In the genomic region with DNA sequence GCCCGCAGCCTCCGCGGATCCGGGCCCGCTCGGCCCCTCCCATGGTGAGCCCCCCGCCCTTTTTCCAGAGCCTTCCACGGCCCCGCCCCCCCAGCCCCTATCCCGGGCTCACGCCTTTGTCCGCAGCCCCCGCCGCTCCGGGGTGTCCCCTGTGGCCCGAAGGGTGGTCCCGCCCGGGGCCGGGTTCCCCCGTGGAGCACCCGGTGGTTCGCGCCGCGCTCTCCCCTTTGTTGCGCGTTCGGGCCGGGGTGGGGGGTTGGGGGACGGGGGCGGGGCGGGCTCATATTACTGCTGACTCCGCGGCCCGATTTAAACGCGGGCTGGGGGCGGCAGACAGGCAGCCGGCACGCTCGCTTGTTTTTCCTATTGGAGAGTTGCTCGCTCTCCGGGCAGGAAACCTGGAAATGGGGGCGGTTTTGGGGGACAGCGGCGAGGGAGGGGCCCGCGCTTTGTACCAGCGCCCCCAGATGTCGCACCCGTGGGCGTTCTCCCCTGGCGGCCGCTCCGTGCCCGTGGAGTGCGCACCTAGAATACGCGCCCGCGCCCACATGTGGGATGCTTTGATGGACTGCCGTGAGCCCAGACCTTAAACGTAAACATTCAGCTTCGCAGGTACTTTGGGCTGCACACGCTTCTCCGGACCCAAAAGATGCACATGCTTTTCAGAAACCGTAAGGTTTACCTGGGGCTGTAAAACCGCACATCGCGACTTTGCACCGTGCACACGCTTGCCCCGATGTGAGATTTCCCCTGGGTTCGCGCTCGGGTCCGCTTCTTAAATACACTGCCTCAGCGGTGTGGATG, we compare ENCODE assay signal across 8 cellular contexts. TPM values are rescaled to one million over a fixed set of nuclear protein-coding genes. Genes with fewer than 3 reads are reported as not detected.
DNase-seq lines count a peak whose midpoint lies in the region; ATAC-seq, FAIRE-seq and TF ChIP-seq lines count a peak whose summit lies in the region.

No MANE protein-coding gene starts in this region.

- H2AFZ ChIP-seq in endothelial cell of umbilical vein (ENCODE audit: low read depth, low read length): no peak overlapping the region

- no TSS peak for BruUV-seq in endothelial cell of umbilical vein (replicated peaks; lab: Mats Ljungman, UMichigan)

- H3K4me3 Mint-ChIP-seq in nephron: peak overlapping the region; percentile 85 to 97 (median 94)

- POLR2A ChIA-PET in endothelial cell of umbilical vein (lab: Charles Lee): interaction anchor here (1.2 kb wide), 1 partner anchor 14 kb away, joined by 6 read pairs; no protein-coding TSS in a partner anchor

- no peaks in the 10 kb centered on the region for H3K27me3 ChIP-seq in endothelial cell of umbilical vein (ENCODE audit: control insufficient read depth in 2 of 2, insufficient read depth in 2 of 2, low read length in 2 of 2)

- H3K4me1 Mint-ChIP-seq in nephron: peaks cover 23% of the 10 kb centered on the region

- H3K9me3 ChIP-seq in endothelial cell of umbilical vein (replicated peaks; ENCODE audit: control insufficient read depth, insufficient read depth, low read length): no peaks in the 10 kb centered on the region

- H3K36me3 ChIP-seq in endothelial cell of umbilical vein (ENCODE audit: control insufficient read depth in 2 of 2, extremely low read depth in 1 of 2, insufficient read depth in 2 of 2, low read length in 2 of 2): peaks cover 0 to 16% of the 10 kb centered on the region in 2 experiments

- no peak for TF ChIP-seq POLR2A in endothelial cell of umbilical vein (IDR thresholded peaks at IDR 0.05; ENCODE audit: low read depth, low read length)

- peaks cover 40% of the 10 kb centered on the region for H3K36me3 Mint-ChIP-seq in nephron (ENCODE audit: low read depth)

- CTCF ChIA-PET in endothelial cell of umbilical vein (lab: Charles Lee): interaction anchor here (1.6 to 1.8 kb wide), 2 partner anchors 18 to 39 kb away, joined by 8 to 15 read pairs; a partner anchor contains a TSS

- peak overlapping the region; percentile 2 to 67 (median 57) for H3K4me3 ChIP-seq in endothelial cell of umbilical vein (replicated peaks in 1 of 3; ENCODE audit: insufficient read depth in 1 of 3, low read depth in 1 of 3, low read length in 3 of 3)

- H3K4me1 ChIP-seq in endothelial cell of umbilical vein (ENCODE audit: control insufficient read depth, extremely low read depth, insufficient read depth, low read length): peaks cover 24% of the 10 kb centered on the region

- H3K27me3 Mint-ChIP-seq in nephron (ENCODE audit: low read depth): no peaks in the 10 kb centered on the region

- peak overlapping the region; percentile 40 for H3K4me2 ChIP-seq in endothelial cell of umbilical vein (ENCODE audit: insufficient read depth, low read length)

- peak; percentile 35 for DNase-seq in EH (ENCODE audit: low read depth)
- peak; percentile 19 to 33 for DNase-seq in activated CD4-positive, alpha-beta T cell treated with anti-CD3 and anti-CD28 coated beads, Interleukin-2, amount 50 U/mL, for 4 hours
- peak; percentile 37 for DNase-seq in endothelial cell of umbilical vein (ENCODE audit: low read depth, low spot score)
- DNase-seq in SKM-1 (lab: John Stamatoyannopoulos, UW; ENCODE audit: unreplicated experiment): no peak
- no peak for DNase-seq in LoVo (ENCODE audit: low spot score)

- intact Hi-C loops in endothelial cell of umbilical vein (cut with micrococcal nuclease): no loop called here

- H4K20me1 ChIP-seq in endothelial cell of umbilical vein (replicated peaks; ENCODE audit: control insufficient read depth, extremely low read depth, insufficient read depth, low read length): no peaks in the 10 kb centered on the region

- H3K79me2 ChIP-seq in endothelial cell of umbilical vein (ENCODE audit: control insufficient read depth, insufficient read depth, low read length): peaks cover 25% of the 10 kb centered on the region

- no peak for FAIRE-seq in endothelial cell of umbilical vein (lab: Jason Lieb, UNC)

- peak overlapping the region; percentile 73 for H3K9ac ChIP-seq in endothelial cell of umbilical vein (replicated peaks; ENCODE audit: extremely low read depth, insufficient read depth, low read length)

- peak; percentile 12 for ATAC-seq in HG03280 (IDR thresholded peaks at IDR 0.05; ENCODE audit: unreplicated experiment)
- ATAC-seq in HG03159 (IDR thresholded peaks at IDR 0.05; ENCODE audit: unreplicated experiment): no peak

- dilution Hi-C loops in endothelial cell of umbilical vein (cut with MboI; ENCODE audit: extremely low pct_ligation_motif_present, low sequenced_read_pairs): no loop called here

- H3K27ac Mint-ChIP-seq in nephron: peak overlapping the region; percentile 83 to 93 (median 88)

- H3K9me3 Mint-ChIP-seq in nephron: peaks cover 15% of the 10 kb centered on the region

- no peaks in the 10 kb centered on the region for H3K9me1 ChIP-seq in endothelial cell of umbilical vein (replicated peaks; ENCODE audit: control insufficient read depth, extremely low read depth, insufficient read depth, low read length)

- H3K27ac ChIP-seq in endothelial cell of umbilical vein (ENCODE audit: insufficient read depth, low read depth, low read length): peak overlapping the region; percentile 68

- TF ChIP-seq CTCF in endothelial cell of umbilical vein (IDR thresholded peaks at IDR 0.05; ENCODE audit: extremely low read depth in 1 of 2, insufficient read depth in 1 of 2, low read depth in 1 of 2, low read length in 2 of 2) (no peak), nephron (IDR thresholded peaks at IDR 0.05; ENCODE audit: unreplicated experiment in 3 of 3) (no peak)

TF ChIP-seq in endothelial cell of umbilical vein, 7 proteins besides CTCF, POLR2A, EP300 and RAD21 (continues in another document):
- TF ChIP-seq POLR2AphosphoS5 (IDR thresholded peaks at IDR 0.05; ENCODE audit: insufficient read depth, low read depth, low read length): no peak
- no peak for TF ChIP-seq EZH2 (IDR thresholded peaks at IDR 0.05; ENCODE audit: borderline replicate concordance, low read depth, low read length, severe bottlenecking)
- TF ChIP-seq, protein P1, sequence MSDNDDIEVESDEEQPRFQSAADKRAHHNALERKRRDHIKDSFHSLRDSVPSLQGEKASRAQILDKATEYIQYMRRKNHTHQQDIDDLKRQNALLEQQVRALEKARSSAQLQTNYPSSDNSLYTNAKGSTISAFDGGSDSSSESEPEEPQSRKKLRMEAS (IDR thresholded peaks at IDR 0.05; ENCODE audit: insufficient read depth, insufficient read length): no peak
- TF ChIP-seq JUN (IDR thresholded peaks at IDR 0.05; ENCODE audit: borderline replicate concordance, insufficient read depth, insufficient read length, low read depth): no peak
- no peak for TF ChIP-seq GATA2 (IDR thresholded peaks at IDR 0.05; ENCODE audit: insufficient read depth, insufficient read length, low read depth, low read length)
- TF ChIP-seq FOS (IDR thresholded peaks at IDR 0.05; ENCODE audit: borderline replicate concordance, insufficient read depth, low read length): no peak

RNA-seq across cellular contexts. Expression of a gene that starts 0.7 kb away (rescaled TPM):
- 184 and 187 TPM in 2 replicates for total RNA-seq in endothelial cell of umbilical vein
- polyA plus RNA-seq in endothelial cell of umbilical vein: 116 and 125 TPM in 2 replicates
- polyA plus RNA-seq in endothelial cell of umbilical vein (2011; cell fraction: cytosol; rRNA removed): 93.1 and 118 TPM in 2 replicates
- polyA plus RNA-seq in endothelial cell of umbilical vein (2011; cell fraction: nucleus; rRNA removed): 257 and 302 TPM in 2 replicates
- 96.0 and 145 TPM in 2 replicates for polyA plus RNA-seq in endothelial cell of umbilical vein (2012)
- 55.3 and 80.9 TPM in 2 replicates for polyA minus RNA-seq in endothelial cell of umbilical vein
- polyA minus RNA-seq in endothelial cell of umbilical vein (2011; cell fraction: cytosol; rRNA and poly(A)+ RNA removed): 56.8 TPM
- polyA minus RNA-seq in endothelial cell of umbilical vein (2011; cell fraction: nucleus; rRNA and poly(A)+ RNA removed): 61.0 and 83.2 TPM in 2 replicates

RNA-seq across cellular contexts. Expression of a gene that starts 15.7 kb away (rescaled TPM):
- 112 and 114 TPM in 2 replicates for total RNA-seq in endothelial cell of umbilical vein
- polyA plus RNA-seq in endothelial cell of umbilical vein: 39.4 and 48.4 TPM in 2 replicates
- 15.1 and 23.9 TPM in 2 replicates for polyA plus RNA-seq in endothelial cell of umbilical vein (2011; cell fraction: cytosol; rRNA removed)
- polyA plus RNA-seq in endothelial cell of umbilical vein (2011; cell fraction: nucleus; rRNA removed): 204 and 217 TPM in 2 replicates
- polyA plus RNA-seq in endothelial cell of umbilical vein (2012): 40.6 and 46.0 TPM in 2 replicates
- polyA minus RNA-seq in endothelial cell of umbilical vein: 18.4 and 25.4 TPM in 2 replicates
- polyA minus RNA-seq in endothelial cell of umbilical vein (2011; cell fraction: cytosol; rRNA and poly(A)+ RNA removed): 20.7 TPM
- 49.5 and 90.5 TPM in 2 replicates for polyA minus RNA-seq in endothelial cell of umbilical vein (2011; cell fraction: nucleus; rRNA and poly(A)+ RNA removed)

RNA-seq across cellular contexts. Expression of a gene that starts 25.5 kb away (rescaled TPM):
- 61.9 and 64.2 TPM in 2 replicates for total RNA-seq in endothelial cell of umbilical vein
- 68.3 and 76.8 TPM in 2 replicates for polyA plus RNA-seq in endothelial cell of umbilical vein
- polyA plus RNA-seq in endothelial cell of umbilical vein (2011; cell fraction: cytosol; rRNA removed): 40.2 and 49.3 TPM in 2 replicates
- polyA plus RNA-seq in endothelial cell of umbilical vein (2011; cell fraction: nucleus; rRNA removed): 59.7 and 65.1 TPM in 2 replicates
- 36.2 and 63.1 TPM in 2 replicates for polyA plus RNA-seq in endothelial cell of umbilical vein (2012)
- 20.8 and 26.9 TPM in 2 replicates for polyA minus RNA-seq in endothelial cell of umbilical vein
- polyA minus RNA-seq in endothelial cell of umbilical vein (2011; cell fraction: cytosol; rRNA and poly(A)+ RNA removed): 41.1 TPM
- 25.5 and 31.2 TPM in 2 replicates for polyA minus RNA-seq in endothelial cell of umbilical vein (2011; cell fraction: nucleus; rRNA and poly(A)+ RNA removed)

RNA-seq across cellular contexts. Expression of a gene that starts 25.8 kb away (rescaled TPM):
- total RNA-seq in endothelial cell of umbilical vein: 36.1 and 39.3 TPM in 2 replicates
- 34.2 and 37.4 TPM in 2 replicates for polyA plus RNA-seq in endothelial cell of umbilical vein
- polyA plus RNA-seq in endothelial cell of umbilical vein (2011; cell fraction: cytosol; rRNA removed): 25.8 and 33.1 TPM in 2 replicates
- polyA plus RNA-seq in endothelial cell of umbilical vein (2011; cell fraction: nucleus; rRNA removed): 38.7 and 57.3 TPM in 2 replicates
- polyA plus RNA-seq in endothelial cell of umbilical vein (2012): 31.3 and 35.6 TPM in 2 replicates
- 18.3 and 23.3 TPM in 2 replicates for polyA minus RNA-seq in endothelial cell of umbilical vein
- polyA minus RNA-seq in endothelial cell of umbilical vein (2011; cell fraction: cytosol; rRNA and poly(A)+ RNA removed): 11.8 TPM
- 16.7 and 21.3 TPM in 2 replicates for polyA minus RNA-seq in endothelial cell of umbilical vein (2011; cell fraction: nucleus; rRNA and poly(A)+ RNA removed)

RNA-seq across cellular contexts. Expression of a gene that starts 33.6 kb away (rescaled TPM):
- 55.8 and 62.9 TPM in 2 replicates for total RNA-seq in endothelial cell of umbilical vein
- polyA plus RNA-seq in endothelial cell of umbilical vein: 28.3 and 31.7 TPM in 2 replicates
- 35.2 and 36.0 TPM in 2 replicates for polyA plus RNA-seq in endothelial cell of umbilical vein (2011; cell fraction: cytosol; rRNA removed)
- 89.2 and 105 TPM in 2 replicates for polyA plus RNA-seq in endothelial cell of umbilical vein (2011; cell fraction: nucleus; rRNA removed)
- polyA plus RNA-seq in endothelial cell of umbilical vein (2012): 40.9 and 52.4 TPM in 2 replicates
- 43.3 and 48.4 TPM in 2 replicates for polyA minus RNA-seq in endothelial cell of umbilical vein
- polyA minus RNA-seq in endothelial cell of umbilical vein (2011; cell fraction: cytosol; rRNA and poly(A)+ RNA removed): 25.2 TPM
- polyA minus RNA-seq in endothelial cell of umbilical vein (2011; cell fraction: nucleus; rRNA and poly(A)+ RNA removed): 32.5 and 39.6 TPM in 2 replicates

Comparison
In these comparisons a context has a peak if more than half of its experiments do, and no peak if none do; other contexts are left out.
1. DNase-seq: peak in EH (single experiment), activated CD4-positive, alpha-beta T cell treated with anti-CD3 and anti-CD28 coated beads, Interleukin-2, amount 50 U/mL, for 4 hours (2 of 2) and endothelial cell of umbilical vein (single experiment); none in SKM-1 (single experiment) and LoVo (single experiment).